Comparison of ENCODE assay signal across 1 cellular context in the genomic region with DNA sequence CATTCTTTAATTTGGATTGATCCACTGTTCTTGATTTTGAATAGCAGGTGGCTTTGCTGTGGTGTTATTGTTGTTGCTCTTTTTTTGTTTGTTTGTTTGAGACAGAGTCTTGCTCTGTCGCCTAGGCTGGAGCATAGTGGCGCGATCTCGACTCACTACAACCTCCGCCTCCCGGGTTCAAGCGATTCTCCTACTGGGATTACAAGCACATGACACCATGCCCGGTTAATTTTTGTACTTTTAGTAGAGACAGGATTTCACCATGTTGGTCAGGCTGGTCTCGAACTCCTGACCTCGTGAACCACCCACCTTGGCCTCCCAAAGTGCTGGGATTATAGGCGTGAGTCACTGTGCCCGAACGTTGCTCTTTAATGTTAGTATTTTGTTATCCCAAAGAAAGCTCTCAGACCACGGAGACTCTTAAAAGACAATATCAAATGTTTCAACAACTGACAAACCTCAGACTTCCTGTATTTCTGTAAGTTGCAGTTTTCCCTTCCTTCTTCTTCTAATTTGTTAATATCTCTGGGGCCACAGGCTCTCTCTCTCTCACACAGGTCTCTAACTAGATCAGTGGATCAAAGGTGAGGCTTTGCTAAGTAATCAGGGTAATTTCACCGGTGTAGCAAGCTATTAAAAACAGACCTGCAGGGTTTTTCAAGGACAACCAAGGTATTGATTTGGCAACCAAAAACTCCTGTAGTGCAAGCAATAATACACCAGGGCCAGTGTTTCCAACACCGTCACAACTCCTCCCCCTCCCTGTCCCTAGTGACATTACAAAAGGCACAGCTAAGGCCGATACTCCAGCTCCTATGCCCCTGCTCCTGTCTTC.
TF ChIP-seq lines count a peak whose summit lies in the region.

No MANE protein-coding gene starts in this region.

TF ChIP-seq in HepG2, 621 proteins besides CTCF, POLR2A, EP300 and RAD21 (continued from another document and continues in another):
- TF ChIP-seq, protein P1, sequence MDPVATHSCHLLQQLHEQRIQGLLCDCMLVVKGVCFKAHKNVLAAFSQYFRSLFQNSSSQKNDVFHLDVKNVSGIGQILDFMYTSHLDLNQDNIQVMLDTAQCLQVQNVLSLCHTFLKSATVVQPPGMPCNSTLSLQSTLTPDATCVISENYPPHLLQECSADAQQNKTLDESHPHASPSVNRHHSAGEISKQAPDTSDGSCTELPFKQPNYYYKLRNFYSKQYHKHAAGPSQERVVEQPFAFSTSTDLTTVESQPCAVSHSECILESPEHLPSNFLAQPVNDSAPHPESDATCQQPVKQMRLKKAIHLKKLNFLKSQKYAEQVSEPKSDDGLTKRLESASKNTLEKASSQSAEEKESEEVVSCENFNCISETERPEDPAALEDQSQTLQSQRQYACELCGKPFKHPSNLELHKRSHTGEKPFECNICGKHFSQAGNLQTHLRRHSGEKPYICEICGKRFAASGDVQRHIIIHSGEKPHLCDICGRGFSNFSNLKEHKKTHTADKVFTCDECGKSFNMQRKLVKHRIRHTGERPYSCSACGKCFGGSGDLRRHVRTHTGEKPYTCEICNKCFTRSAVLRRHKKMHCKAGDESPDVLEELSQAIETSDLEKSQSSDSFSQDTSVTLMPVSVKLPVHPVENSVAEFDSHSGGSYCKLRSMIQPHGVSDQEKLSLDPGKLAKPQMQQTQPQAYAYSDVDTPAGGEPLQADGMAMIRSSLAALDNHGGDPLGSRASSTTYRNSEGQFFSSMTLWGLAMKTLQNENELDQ (CRISPR knock-in tag; IDR thresholded peaks at IDR 0.05; ENCODE audit: borderline replicate concordance), result no peak; the same call in 1 of the 2 replicates
- no peak for TF ChIP-seq RAD51 (IDR thresholded peaks at IDR 0.05; ENCODE audit: borderline replicate concordance)
- TF ChIP-seq PLSCR1 (CRISPR knock-in tag; IDR thresholded peaks at IDR 0.05; ENCODE audit: borderline replicate concordance), result no peak
- TF ChIP-seq HHEX (CRISPR knock-in tag; IDR thresholded peaks at IDR 0.05), result peak; percentile 56
- no peak for TF ChIP-seq SRSF1 (optimal IDR thresholded peaks at IDR 0.05; ENCODE audit: low read depth, low read length)
- peak; percentile 94 for TF ChIP-seq MED1 (CRISPR knock-in tag; IDR thresholded peaks at IDR 0.05)
- TF ChIP-seq, protein P2, sequence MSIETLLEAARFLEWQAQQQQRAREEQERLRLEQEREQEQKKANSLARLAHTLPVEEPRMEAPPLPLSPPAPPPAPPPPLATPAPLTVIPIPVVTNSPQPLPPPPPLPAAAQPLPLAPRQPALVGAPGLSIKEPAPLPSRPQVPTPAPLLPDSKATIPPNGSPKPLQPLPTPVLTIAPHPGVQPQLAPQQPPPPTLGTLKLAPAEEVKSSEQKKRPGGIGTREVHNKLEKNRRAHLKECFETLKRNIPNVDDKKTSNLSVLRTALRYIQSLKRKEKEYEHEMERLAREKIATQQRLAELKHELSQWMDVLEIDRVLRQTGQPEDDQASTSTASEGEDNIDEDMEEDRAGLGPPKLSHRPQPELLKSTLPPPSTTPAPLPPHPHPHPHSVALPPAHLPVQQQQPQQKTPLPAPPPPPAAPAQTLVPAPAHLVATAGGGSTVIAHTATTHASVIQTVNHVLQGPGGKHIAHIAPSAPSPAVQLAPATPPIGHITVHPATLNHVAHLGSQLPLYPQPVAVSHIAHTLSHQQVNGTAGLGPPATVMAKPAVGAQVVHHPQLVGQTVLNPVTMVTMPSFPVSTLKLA (IDR thresholded peaks at IDR 0.05), result no peak
- TF ChIP-seq ZHX2 (IDR thresholded peaks at IDR 0.05; ENCODE audit: low read depth), result no peak
- no peak; the same call in 1 of the 2 replicates for TF ChIP-seq ZHX2 (CRISPR knock-in tag; IDR thresholded peaks at IDR 0.05; ENCODE audit: borderline replicate concordance)
- 0 out of 2 replicates have a peak, but pooled peaks have one; percentile 8 for TF ChIP-seq HIVEP1 (CRISPR knock-in tag; IDR thresholded peaks at IDR 0.05)
- TF ChIP-seq HMG20B (CRISPR knock-in tag; conservative IDR thresholded peaks at IDR 0.05), result peak; percentile 64
- TF ChIP-seq ZNF17 (CRISPR knock-in tag; IDR thresholded peaks at IDR 0.05), result peak; percentile 87; the same call in 1 of the 2 replicates
- no peak for TF ChIP-seq NONO (IDR thresholded peaks at IDR 0.05)
- TF ChIP-seq NONO (CRISPR knock-in tag; conservative IDR thresholded peaks at IDR 0.05), result peak; percentile 71
- peak; percentile 74 for TF ChIP-seq NAIF1 (CRISPR knock-in tag; IDR thresholded peaks at IDR 0.05; ENCODE audit: borderline replicate concordance)
- no peak for TF ChIP-seq GRHL1 (CRISPR knock-in tag; conservative IDR thresholded peaks at IDR 0.05)
- TF ChIP-seq, protein P3, sequence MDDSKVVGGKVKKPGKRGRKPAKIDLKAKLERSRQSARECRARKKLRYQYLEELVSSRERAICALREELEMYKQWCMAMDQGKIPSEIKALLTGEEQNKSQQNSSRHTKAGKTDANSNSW (CRISPR knock-in tag; IDR thresholded peaks at IDR 0.05; ENCODE audit: borderline replicate concordance), result no peak
- peak; percentile 98 for TF ChIP-seq ZSCAN29 (CRISPR knock-in tag; conservative IDR thresholded peaks at IDR 0.05)
- TF ChIP-seq CC2D1A (CRISPR knock-in tag; IDR thresholded peaks at IDR 0.05), result peak; percentile 29; the same call in 1 of the 2 replicates
- peak; percentile 42; the same call in 1 of the 2 replicates for TF ChIP-seq ZNF451 (CRISPR knock-in tag; IDR thresholded peaks at IDR 0.05)
- TF ChIP-seq KLF9 (CRISPR knock-in tag; IDR thresholded peaks at IDR 0.05; ENCODE audit: low read depth), result peak; percentile 65; the same call in 1 of the 2 replicates
- peak; percentile 71 for TF ChIP-seq ZNF317 (CRISPR knock-in tag; IDR thresholded peaks at IDR 0.05)
- TF ChIP-seq ZC3H13 (CRISPR knock-in tag; IDR thresholded peaks at IDR 0.05), result no peak; the same call in 1 of the 2 replicates
- TF ChIP-seq ZNF747 (CRISPR knock-in tag; IDR thresholded peaks at IDR 0.05; ENCODE audit: borderline replicate concordance), result peak; percentile 89
- peak; percentile 66; the same call in 1 of the 2 replicates for TF ChIP-seq ZFP36L1 (CRISPR knock-in tag; IDR thresholded peaks at IDR 0.05)
- TF ChIP-seq MIER3 (CRISPR knock-in tag; IDR thresholded peaks at IDR 0.05; ENCODE audit: borderline replicate concordance), result peak; percentile 2; the same call in 1 of the 2 replicates
- TF ChIP-seq CBX2 (IDR thresholded peaks at IDR 0.05; ENCODE audit: low read depth, low read length), result no peak
- TF ChIP-seq CBX2 (CRISPR knock-in tag; IDR thresholded peaks at IDR 0.05; ENCODE audit: low read depth), result no peak
- TF ChIP-seq XBP1 (CRISPR knock-in tag; IDR thresholded peaks at IDR 0.05), result no peak
- peak; percentile 71 for TF ChIP-seq RARA (CRISPR knock-in tag; IDR thresholded peaks at IDR 0.05)
- TF ChIP-seq NRL (CRISPR knock-in tag; IDR thresholded peaks at IDR 0.05; ENCODE audit: borderline replicate concordance), result no peak
- TF ChIP-seq, protein P4, sequence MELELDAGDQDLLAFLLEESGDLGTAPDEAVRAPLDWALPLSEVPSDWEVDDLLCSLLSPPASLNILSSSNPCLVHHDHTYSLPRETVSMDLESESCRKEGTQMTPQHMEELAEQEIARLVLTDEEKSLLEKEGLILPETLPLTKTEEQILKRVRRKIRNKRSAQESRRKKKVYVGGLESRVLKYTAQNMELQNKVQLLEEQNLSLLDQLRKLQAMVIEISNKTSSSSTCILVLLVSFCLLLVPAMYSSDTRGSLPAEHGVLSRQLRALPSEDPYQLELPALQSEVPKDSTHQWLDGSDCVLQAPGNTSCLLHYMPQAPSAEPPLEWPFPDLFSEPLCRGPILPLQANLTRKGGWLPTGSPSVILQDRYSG (CRISPR knock-in tag; IDR thresholded peaks at IDR 0.05), result no peak
- TF ChIP-seq NFKB2 (CRISPR knock-in tag; IDR thresholded peaks at IDR 0.05; ENCODE audit: borderline replicate concordance), result no peak
- TF ChIP-seq PHF21A (CRISPR knock-in tag; IDR thresholded peaks at IDR 0.05), result peak; percentile 94
- TF ChIP-seq, protein P5, sequence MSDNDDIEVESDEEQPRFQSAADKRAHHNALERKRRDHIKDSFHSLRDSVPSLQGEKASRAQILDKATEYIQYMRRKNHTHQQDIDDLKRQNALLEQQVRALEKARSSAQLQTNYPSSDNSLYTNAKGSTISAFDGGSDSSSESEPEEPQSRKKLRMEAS (IDR thresholded peaks at IDR 0.05), result no peak; the same call in 1 of the 2 replicates
- TF ChIP-seq, protein P6, sequence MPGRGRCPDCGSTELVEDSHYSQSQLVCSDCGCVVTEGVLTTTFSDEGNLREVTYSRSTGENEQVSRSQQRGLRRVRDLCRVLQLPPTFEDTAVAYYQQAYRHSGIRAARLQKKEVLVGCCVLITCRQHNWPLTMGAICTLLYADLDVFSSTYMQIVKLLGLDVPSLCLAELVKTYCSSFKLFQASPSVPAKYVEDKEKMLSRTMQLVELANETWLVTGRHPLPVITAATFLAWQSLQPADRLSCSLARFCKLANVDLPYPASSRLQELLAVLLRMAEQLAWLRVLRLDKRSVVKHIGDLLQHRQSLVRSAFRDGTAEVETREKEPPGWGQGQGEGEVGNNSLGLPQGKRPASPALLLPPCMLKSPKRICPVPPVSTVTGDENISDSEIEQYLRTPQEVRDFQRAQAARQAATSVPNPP (CRISPR knock-in tag; IDR thresholded peaks at IDR 0.05), result no peak; the same call in none of the 2 replicates
- TF ChIP-seq ZNF232 (CRISPR knock-in tag; IDR thresholded peaks at IDR 0.05; ENCODE audit: borderline replicate concordance), result peak; percentile 51; the same call in 1 of the 2 replicates
- TF ChIP-seq, protein P7, sequence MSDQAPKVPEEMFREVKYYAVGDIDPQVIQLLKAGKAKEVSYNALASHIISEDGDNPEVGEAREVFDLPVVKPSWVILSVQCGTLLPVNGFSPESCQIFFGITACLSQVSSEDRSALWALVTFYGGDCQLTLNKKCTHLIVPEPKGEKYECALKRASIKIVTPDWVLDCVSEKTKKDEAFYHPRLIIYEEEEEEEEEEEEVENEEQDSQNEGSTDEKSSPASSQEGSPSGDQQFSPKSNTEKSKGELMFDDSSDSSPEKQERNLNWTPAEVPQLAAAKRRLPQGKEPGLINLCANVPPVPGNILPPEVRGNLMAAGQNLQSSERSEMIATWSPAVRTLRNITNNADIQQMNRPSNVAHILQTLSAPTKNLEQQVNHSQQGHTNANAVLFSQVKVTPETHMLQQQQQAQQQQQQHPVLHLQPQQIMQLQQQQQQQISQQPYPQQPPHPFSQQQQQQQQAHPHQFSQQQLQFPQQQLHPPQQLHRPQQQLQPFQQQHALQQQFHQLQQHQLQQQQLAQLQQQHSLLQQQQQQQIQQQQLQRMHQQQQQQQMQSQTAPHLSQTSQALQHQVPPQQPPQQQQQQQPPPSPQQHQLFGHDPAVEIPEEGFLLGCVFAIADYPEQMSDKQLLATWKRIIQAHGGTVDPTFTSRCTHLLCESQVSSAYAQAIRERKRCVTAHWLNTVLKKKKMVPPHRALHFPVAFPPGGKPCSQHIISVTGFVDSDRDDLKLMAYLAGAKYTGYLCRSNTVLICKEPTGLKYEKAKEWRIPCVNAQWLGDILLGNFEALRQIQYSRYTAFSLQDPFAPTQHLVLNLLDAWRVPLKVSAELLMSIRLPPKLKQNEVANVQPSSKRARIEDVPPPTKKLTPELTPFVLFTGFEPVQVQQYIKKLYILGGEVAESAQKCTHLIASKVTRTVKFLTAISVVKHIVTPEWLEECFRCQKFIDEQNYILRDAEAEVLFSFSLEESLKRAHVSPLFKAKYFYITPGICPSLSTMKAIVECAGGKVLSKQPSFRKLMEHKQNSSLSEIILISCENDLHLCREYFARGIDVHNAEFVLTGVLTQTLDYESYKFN (CRISPR knock-in tag; conservative IDR thresholded peaks at IDR 0.05), result peak; percentile 98
